Comparison of ENCODE assay signal across 9 cellular contexts in the genomic region with DNA sequence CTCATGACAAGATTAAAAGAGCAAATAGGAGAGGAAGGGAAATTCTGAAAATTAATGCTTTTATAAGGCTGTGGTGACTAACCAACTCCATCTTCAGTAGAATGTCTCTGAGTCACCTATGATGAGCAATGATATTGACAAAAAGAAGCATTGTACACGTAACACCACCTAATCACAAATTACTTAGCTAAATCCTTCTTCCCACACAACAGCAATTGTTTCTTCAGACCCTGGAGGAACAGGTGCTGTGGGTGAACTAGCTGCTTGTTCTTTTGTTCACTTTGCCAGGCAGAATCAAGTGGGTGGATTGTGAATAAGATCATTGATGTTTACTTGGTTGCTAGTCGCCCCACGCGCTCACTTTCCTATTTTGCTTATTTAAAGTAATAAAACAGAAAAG.
A peak's percentile ranks its signal among the peaks of the same experiment; 100 is the strongest.
DNase-seq lines count a peak whose midpoint lies in the region; ATAC-seq and TF ChIP-seq lines count a peak whose summit lies in the region.
"Had no signal": no experiment of that assay in that cellular context is flagged by ENCODE, and none has a peak within 500 bp of the region (broad histone marks: within the 10 kb centered on the region; RNA-seq: fewer than 3 reads in every experiment).

No MANE protein-coding gene starts in this region.

- no peak for TF ChIP-seq CTCF in RWPE2 (IDR thresholded peaks at IDR 0.05; ENCODE audit: poor library complexity, severe bottlenecking)
- TF ChIP-seq CTCF in fibroblast of pulmonary artery (IDR thresholded peaks at IDR 0.05; ENCODE audit: low read length, missing control alignments): no peak

- no peaks in the 10 kb centered on the region for H3K9me3 ChIP-seq in RWPE2 (ENCODE audit: severe bottlenecking)
- H3K9me3 ChIP-seq in MG63: peaks cover 4% of the 10 kb centered on the region

- DNase-seq in RWPE2 (ENCODE audit: low spot score): no peak
- DNase-seq in fibroblast of pulmonary artery (ENCODE audit: low read depth): peak; percentile 87
- peak; percentile 45 for DNase-seq in stimulated activated CD4-positive, alpha-beta T cell treated with anti-CD3 and anti-CD28 coated beads, Interleukin-4, amount 100 ng/mL, for 1 hour
- DNase-seq in cerebellar cortex (ENCODE audit: low spot score): no peak
- DNase-seq in NCI-H2029 (lab: John Stamatoyannopoulos, UW): no peak
- no peak for DNase-seq in MG63

- peaks cover 28% of the 10 kb centered on the region for H3K4me1 ChIP-seq in RWPE2 (ENCODE audit: insufficient read depth, poor library complexity, severe bottlenecking)

- H3K27me3 ChIP-seq in RWPE2 (ENCODE audit: insufficient read depth, poor library complexity, severe bottlenecking) (no peaks in the 10 kb centered on the region), MG63 (no peaks in the 10 kb centered on the region)

- H3K36me3 ChIP-seq in RWPE2 (ENCODE audit: low read depth) (no peaks in the 10 kb centered on the region), MG63 (no peaks in the 10 kb centered on the region)

- peak overlapping the region; percentile 84 for H3K27ac ChIP-seq in RWPE2 (ENCODE audit: poor library complexity, severe bottlenecking)
- H3K27ac ChIP-seq: SK-N-MC had no signal

- peak; percentile 49 for ATAC-seq in HG02938 (IDR thresholded peaks at IDR 0.05; ENCODE audit: unreplicated experiment)
- ATAC-seq in RWPE2 (ENCODE audit: low read depth): peak; percentile 85
- no peak for ATAC-seq in GM19351 (IDR thresholded peaks at IDR 0.05; ENCODE audit: unreplicated experiment)

- H3K4me3 ChIP-seq in RWPE2 (ENCODE audit: severe bottlenecking) (no peak overlapping the region), fibroblast of pulmonary artery (replicated peaks; ENCODE audit: low read depth, low read length) (no peak overlapping the region), MG63 (no peak overlapping the region)
- H3K4me3 ChIP-seq: SK-N-MC had no signal

Comparison
In these comparisons a context has a peak if more than half of its experiments do, and no peak if none do; other contexts are left out.
1. DNase-seq: peak in fibroblast of pulmonary artery (single experiment) and stimulated activated CD4-positive, alpha-beta T cell treated with anti-CD3 and anti-CD28 coated beads, Interleukin-4, amount 100 ng/mL, for 1 hour (single experiment); none in RWPE2 (single experiment), cerebellar cortex (single experiment), NCI-H2029 (single experiment) and MG63 (single experiment).